Comparison of ENCODE assay signal across 18 cellular contexts in the genomic region with DNA sequence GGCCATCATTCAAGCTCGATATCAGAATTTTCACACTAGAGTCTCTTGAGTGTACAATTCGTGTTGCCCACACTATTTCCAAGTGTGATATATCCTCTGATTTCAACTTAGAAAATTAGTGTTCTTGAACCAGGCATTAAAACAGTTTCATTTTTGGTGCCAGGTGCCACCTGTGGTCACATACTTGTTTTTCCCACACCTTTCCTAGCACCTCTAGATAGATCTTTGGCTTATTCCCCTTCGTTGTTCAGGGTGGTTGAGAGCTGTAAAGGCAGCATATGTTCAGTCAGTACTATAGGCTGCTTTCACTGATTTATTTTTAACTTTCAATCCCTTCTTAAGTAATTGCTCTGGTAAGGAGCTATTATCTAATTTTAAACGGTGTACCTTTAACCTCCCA.
"Had no signal": no experiment of that assay in that cellular context is flagged by ENCODE, and none has a peak within 500 bp of the region (broad histone marks: within the 10 kb centered on the region; RNA-seq: fewer than 3 reads in every experiment).

No MANE protein-coding gene starts in this region.

- H3K79me2 ChIP-seq: parathyroid adenoma had no signal

- H3K36me3 ChIP-seq: lower lobe of right lung, thoracic aorta had no signal

- H3K9ac ChIP-seq: parathyroid adenoma had no signal

- H3K27ac ChIP-seq: brain microvascular endothelial cell, foreskin keratinocyte, lower lobe of right lung, parathyroid adenoma, thoracic aorta, upper lobe of right lung had no signal

- H3K9me3 Mint-ChIP-seq: activated naive CD8-positive, alpha-beta T cell treated with anti-CD3 and anti-CD28 coated beads, Interleukin-2, amount 10 ng/mL, durations not matched to agents 7 days and 5 days; activated T-helper 1 cell treated with anti-CD3 and anti-CD28 coated beads, Interleukin-12 subunit alpha, Interleukin-12 subunit beta, Interleukin-2, Interleukin-4 antibody, amounts not matched to agents 30 ng/mL and 10 ng/mL and 1 ng/mL, durations not matched to agents 14 hours and 24 hours and 36 hours; mesothelial cell of epicardium; neural crest cell; stimulated activated effector memory CD8-positive, alpha-beta T cell treated with anti-CD3 and anti-CD28 coated beads, Interleukin-12 subunit alpha, Interleukin-12 subunit beta, amount 100 ng/mL, for 72 hours had no signal

- ATAC-seq: activated CD4-positive, CD25-positive, alpha-beta regulatory T cell treated with anti-CD3 and anti-CD28 coated beads, Interleukin-2, amount 50 U/mL, for 24 hours; foreskin keratinocyte; lower lobe of right lung; stimulated activated effector memory CD8-positive, alpha-beta T cell treated with anti-CD3 and anti-CD28 coated beads, Interleukin-12 subunit alpha, Interleukin-12 subunit beta, amount 100 ng/mL, for 72 hours; upper lobe of right lung had no signal

- H3K4me3 ChIP-seq: lower lobe of right lung, thoracic aorta, upper lobe of right lung had no signal

- H3K27me3 ChIP-seq: brain microvascular endothelial cell, foreskin keratinocyte, upper lobe of right lung had no signal

- H2AFZ ChIP-seq: parathyroid adenoma had no signal

- H3K27me3 Mint-ChIP-seq: activated naive CD8-positive, alpha-beta T cell treated with anti-CD3 and anti-CD28 coated beads, Interleukin-2, amount 10 ng/mL, durations not matched to agents 7 days and 5 days had no signal

- H3K4me3 Mint-ChIP-seq: activated naive CD8-positive, alpha-beta T cell treated with anti-CD3 and anti-CD28 coated beads, Interleukin-2, amount 10 ng/mL, durations not matched to agents 7 days and 5 days; activated T-helper 1 cell treated with anti-CD3 and anti-CD28 coated beads, Interleukin-12 subunit alpha, Interleukin-12 subunit beta, Interleukin-2, Interleukin-4 antibody, amounts not matched to agents 30 ng/mL and 10 ng/mL and 1 ng/mL, durations not matched to agents 14 hours and 24 hours and 36 hours; mesothelial cell of epicardium; neural crest cell; stimulated activated effector memory CD8-positive, alpha-beta T cell treated with anti-CD3 and anti-CD28 coated beads, Interleukin-12 subunit alpha, Interleukin-12 subunit beta, amount 100 ng/mL, for 72 hours had no signal

- H3K4me1 ChIP-seq: parathyroid adenoma had no signal

- H3K9me3 ChIP-seq: lower lobe of right lung, thoracic aorta, upper lobe of right lung had no signal

- H3K27ac Mint-ChIP-seq: activated naive CD8-positive, alpha-beta T cell treated with anti-CD3 and anti-CD28 coated beads, Interleukin-2, amount 10 ng/mL, durations not matched to agents 7 days and 5 days; activated T-helper 1 cell treated with anti-CD3 and anti-CD28 coated beads, Interleukin-12 subunit alpha, Interleukin-12 subunit beta, Interleukin-2, Interleukin-4 antibody, amounts not matched to agents 30 ng/mL and 10 ng/mL and 1 ng/mL, durations not matched to agents 14 hours and 24 hours and 36 hours; mesothelial cell of epicardium; stimulated activated effector memory CD8-positive, alpha-beta T cell treated with anti-CD3 and anti-CD28 coated beads, Interleukin-12 subunit alpha, Interleukin-12 subunit beta, amount 100 ng/mL, for 72 hours had no signal

- DNase-seq: activated CD4-positive, alpha-beta T cell treated with anti-CD3 and anti-CD28 coated beads, Interleukin-2, amount 50 U/mL, for 1 hour; activated naive CD4-positive, alpha-beta T cell; activated naive CD8-positive, alpha-beta T cell treated with anti-CD3 and anti-CD28 coated beads, Interleukin-2, amount 10 ng/mL, durations not matched to agents 7 days and 5 days; brain microvascular endothelial cell; cerebellar nuclear complex; effector CD8-positive, alpha-beta T cell; foreskin keratinocyte; head of caudate nucleus; lower lobe of right lung; retina; upper lobe of right lung had no signal
